18 cellular contexts compared by ENCODE assay signal in the genomic region with DNA sequence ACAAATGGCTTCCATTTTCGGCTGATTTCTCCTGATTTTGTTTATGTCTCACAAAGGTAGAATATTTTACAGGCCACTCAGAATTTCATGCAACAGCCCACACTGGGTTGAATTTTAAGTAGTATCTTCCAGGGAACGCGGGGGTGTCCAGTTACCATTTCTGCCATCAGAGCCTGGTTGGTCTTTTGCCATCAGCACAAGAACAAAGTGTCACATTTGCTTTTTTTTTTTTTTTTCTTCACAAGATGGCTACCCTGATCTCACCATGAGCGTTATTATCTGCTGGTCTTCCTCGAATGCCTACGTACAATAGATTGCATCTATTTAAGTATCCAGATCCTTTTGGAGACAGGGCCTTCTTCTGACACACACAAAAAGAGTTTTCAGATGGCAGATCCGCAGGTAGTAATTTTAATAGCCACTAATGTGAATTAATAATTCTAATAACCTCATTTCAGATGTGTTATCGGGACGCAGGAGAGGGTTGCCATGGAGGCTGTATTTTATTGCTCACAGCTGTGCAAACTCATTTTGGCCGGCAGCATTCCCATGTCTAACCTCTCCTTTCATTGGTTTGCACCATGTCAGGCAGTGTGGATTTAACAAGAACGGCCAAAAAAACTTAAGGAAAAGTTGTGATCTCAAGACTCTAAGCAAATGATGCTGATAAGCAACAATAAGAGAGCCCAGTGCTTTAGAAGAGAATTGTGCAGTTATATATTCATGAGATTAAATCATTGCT.
DNase-seq lines count a peak whose midpoint lies in the region; ATAC-seq and TF ChIP-seq lines count a peak whose summit lies in the region.
"Had no signal": no experiment of that assay in that cellular context is flagged by ENCODE, and none has a peak within 500 bp of the region (broad histone marks: within the 10 kb centered on the region; RNA-seq: fewer than 3 reads in every experiment).

No MANE protein-coding gene starts in this region.

- no peak overlapping the region for H3K4me3 Mint-ChIP-seq in nephron progenitor cell
- H3K4me3 Mint-ChIP-seq: activated naive CD8-positive, alpha-beta T cell treated with anti-CD3 and anti-CD28 coated beads, Interleukin-2, amount 50 U/mL, for 24 hours; activated T-cell treated with anti-CD3 and anti-CD28 coated beads, Interleukin-2, amount 50 U/mL, for 72 hours; naive B cell had no signal

- DNase-seq in Right ventricle myocardium superior, result no peak
- DNase-seq in cardiac septum (ENCODE audit: low spot score), result no peak
- DNase-seq in astrocyte of the cerebellum (ENCODE audit: low read depth), result peak; percentile 5
- DNase-seq in nephron progenitor cell, result no peak
- no peak for DNase-seq in D341Med (ENCODE audit: low spot score)
- no peak for DNase-seq in SW480 (ENCODE audit: low spot score)
- DNase-seq: ACHN; activated naive CD8-positive, alpha-beta T cell treated with anti-CD3 and anti-CD28 coated beads, Interleukin-2, amount 50 U/mL, for 24 hours; activated T-cell treated with anti-CD3 and anti-CD28 coated beads, Interleukin-2, amount 50 U/mL, for 72 hours; IMR-90; kidney glomerular epithelial cell; naive B cell; NCI-H1436; NCI-H524 treated with DMSO at 0.1 percent for 48 hours; right lobe of liver; stimulated activated naive CD4-positive, alpha-beta T cell treated with Interleukin-2 at 50 U/mL for 16 hours had no signal

- H3K4me1 Mint-ChIP-seq in nephron progenitor cell, result peaks cover 42% of the 10 kb centered on the region
- H3K4me1 Mint-ChIP-seq: activated naive CD8-positive, alpha-beta T cell treated with anti-CD3 and anti-CD28 coated beads, Interleukin-2, amount 50 U/mL, for 24 hours; naive B cell had no signal

- ATAC-seq in Right ventricle myocardium superior (ENCODE audit: poor library complexity), result peak; percentile 73
- ATAC-seq in GM19397 (IDR thresholded peaks at IDR 0.05; ENCODE audit: unreplicated experiment), result no peak
- no peak for ATAC-seq in HG03135 (IDR thresholded peaks at IDR 0.05; ENCODE audit: unreplicated experiment)
- ATAC-seq: activated naive CD8-positive, alpha-beta T cell treated with anti-CD3 and anti-CD28 coated beads, Interleukin-2, amount 50 U/mL, for 24 hours; activated T-cell treated with anti-CD3 and anti-CD28 coated beads, Interleukin-2, amount 50 U/mL, for 72 hours had no signal

- no peaks in the 10 kb centered on the region for H3K9me3 Mint-ChIP-seq in nephron progenitor cell
- H3K9me3 Mint-ChIP-seq: activated naive CD8-positive, alpha-beta T cell treated with anti-CD3 and anti-CD28 coated beads, Interleukin-2, amount 50 U/mL, for 24 hours; activated T-cell treated with anti-CD3 and anti-CD28 coated beads, Interleukin-2, amount 50 U/mL, for 72 hours had no signal

- no peaks in the 10 kb centered on the region for H3K36me3 Mint-ChIP-seq in nephron progenitor cell (ENCODE audit: low read depth)
- H3K36me3 Mint-ChIP-seq: naive B cell had no signal

- intact Hi-C loops in Right ventricle myocardium superior (cut with DNase I), result no loop called here
- intact Hi-C loops in cardiac septum (cut with DNase I), result no loop called here

- H3K4me3 ChIP-seq in astrocyte of the cerebellum (ENCODE audit: low read depth, low read length), result no peak overlapping the region
- H3K4me3 ChIP-seq: right lobe of liver had no signal

- in situ Hi-C loops in astrocyte of the cerebellum (cut with HindIII; ENCODE audit: low sequenced_read_pairs), result no loop called here

- peak overlapping the region; percentile 19 for H3K27ac Mint-ChIP-seq in nephron progenitor cell
- H3K27ac Mint-ChIP-seq: activated naive CD8-positive, alpha-beta T cell treated with anti-CD3 and anti-CD28 coated beads, Interleukin-2, amount 50 U/mL, for 24 hours; activated T-cell treated with anti-CD3 and anti-CD28 coated beads, Interleukin-2, amount 50 U/mL, for 72 hours had no signal

- TF ChIP-seq CTCF in astrocyte of the cerebellum (IDR thresholded peaks at IDR 0.05; ENCODE audit: low read depth, low read length, missing control alignments), result no peak
- no peak for TF ChIP-seq CTCF in nephron progenitor cell (IDR thresholded peaks at IDR 0.05)

- H3K27me3 Mint-ChIP-seq in nephron progenitor cell (ENCODE audit: low read depth, poor library complexity), result no peaks in the 10 kb centered on the region
